Comparison of ENCODE assay signal across 1 cellular context in genomic region chr12:77847665-77848431, GRCh38.
TF ChIP-seq lines count a peak whose summit lies in the region.

No MANE protein-coding gene starts in this region.

TF ChIP-seq in HCT116, 20 proteins besides CTCF, POLR2A, EP300 and RAD21:
- TF ChIP-seq CEBPB (IDR thresholded peaks at IDR 0.05; ENCODE audit: low read depth) (peak; percentile 67; the same call in 1 of the 2 replicates), EZH2phosphoT487 (IDR thresholded peaks at IDR 0.05; ENCODE audit: borderline replicate concordance) (no peak), SIN3A (IDR thresholded peaks at IDR 0.05; ENCODE audit: low read depth) (peak; percentile 73; the same call in 1 of the 2 replicates), EGR1 (IDR thresholded peaks at IDR 0.05; ENCODE audit: low read depth) (no peak), ATF3 (IDR thresholded peaks at IDR 0.05) (no peak), ZNF274 (IDR thresholded peaks at IDR 0.05; ENCODE audit: low read depth, low read length) (no peak), JUND (IDR thresholded peaks at IDR 0.05) (peak; percentile 61), TCF7L2 (IDR thresholded peaks at IDR 0.05; ENCODE audit: borderline replicate concordance, extremely low read depth, insufficient read depth, insufficient read length) (peak; percentile 43), CBX3 (IDR thresholded peaks at IDR 0.05; ENCODE audit: low read depth) (peak; percentile 55; the same call in 1 of the 2 replicates), SRF (IDR thresholded peaks at IDR 0.05; ENCODE audit: low read depth) (no peak), EZH2 (IDR thresholded peaks at IDR 0.05) (no peak), ELF1 (IDR thresholded peaks at IDR 0.05; ENCODE audit: borderline replicate concordance, low read depth) (no peak; the same call in 1 of the 2 replicates), POLR2AphosphoS5 (IDR thresholded peaks at IDR 0.05; ENCODE audit: low read depth, low read length) (no peak), MAX (IDR thresholded peaks at IDR 0.05) (peak; percentile 25; the same call in 1 of the 2 replicates), REST (IDR thresholded peaks at IDR 0.05; ENCODE audit: low read depth) (no peak), ZBTB33 (IDR thresholded peaks at IDR 0.05; ENCODE audit: extremely low read depth, insufficient replicate concordance, low read length) (no peak), YY1 (IDR thresholded peaks at IDR 0.05; ENCODE audit: extremely low read depth, insufficient replicate concordance, low read depth, low read length) (no peak), FOSL1 (IDR thresholded peaks at IDR 0.05; ENCODE audit: low read depth) (peak; percentile 65; the same call in 1 of the 2 replicates), SP1 (IDR thresholded peaks at IDR 0.05; ENCODE audit: low read depth) (peak; percentile 70), ZFX (IDR thresholded peaks at IDR 0.05) (no peak)
